In genomic region chr7:79455173-79455790, GRCh38 we compare ENCODE assay signal across 13 cellular contexts. TPM values are rescaled to one million over a fixed set of nuclear protein-coding genes. Genes with fewer than 3 reads are reported as not detected.
DNase-seq lines count a peak whose midpoint lies in the region; ATAC-seq and TF ChIP-seq lines count a peak whose summit lies in the region.
"Had no signal": no experiment of that assay in that cellular context is flagged by ENCODE, and none has a peak within 500 bp of the region (broad histone marks: within the 10 kb centered on the region; RNA-seq: fewer than 3 reads in every experiment).

No MANE protein-coding gene starts in this region.

- H3K36me3 ChIP-seq in BJ (ENCODE audit: control insufficient read depth, insufficient read depth, low read length) = peaks cover 2% of the 10 kb centered on the region; the same call in 1 of the 2 replicates
- H3K36me3 ChIP-seq in sigmoid colon = peaks cover 0 to 9% (median 0%) of the 10 kb centered on the region in 4 donors
- H3K36me3 ChIP-seq: BLaER1 had no signal

- no peaks in the 10 kb centered on the region for H3K27me3 ChIP-seq in BJ (ENCODE audit: control insufficient read depth, insufficient read depth, low read length)
- no peaks in the 10 kb centered on the region for H3K27me3 ChIP-seq in sigmoid colon
- H3K27me3 ChIP-seq: BLaER1 had no signal

- H3K4me3 ChIP-seq in BJ (ENCODE audit: low read depth, low read length) = peak overlapping the region; percentile 70
- H3K4me3 ChIP-seq in sigmoid colon = peak overlapping the region; percentile 74 to 84 (median 79)
- H3K4me3 ChIP-seq: BLaER1, K562 had no signal

- peak overlapping the region; percentile 90 to 97 (median 94) for H3K27ac ChIP-seq in sigmoid colon
- H3K27ac ChIP-seq: BLaER1 had no signal

- no peak for ATAC-seq in GM18511 (IDR thresholded peaks at IDR 0.05; ENCODE audit: unreplicated experiment)
- no peak for ATAC-seq in GM18858 (IDR thresholded peaks at IDR 0.05; ENCODE audit: unreplicated experiment)
- ATAC-seq: K562 had no signal

- H3K4me1 ChIP-seq in sigmoid colon = peaks cover 0 to 38% (median 28%) of the 10 kb centered on the region in 4 donors
- H3K4me1 ChIP-seq: BLaER1 had no signal

- no peak for TF ChIP-seq EP300 in sigmoid colon (IDR thresholded peaks at IDR 0.05)

- in situ Hi-C loops in GM13976 (cut with MboI; ENCODE audit: low sequenced_read_pairs, unreplicated experiment) = no loop called here

- WGBS in sigmoid colon, 2 donors = 73 to 79% methylated on average over 5 of the region's 5 CpGs

- intact Hi-C loops in sigmoid colon (cut with DNase I) = no loop called here

- POLR2A ChIA-PET in BJ (lab: Charles Lee) = interaction anchor here (0.7 kb wide), 1 partner anchor 79 kb away, joined by 4 read pairs; no protein-coding TSS in a partner anchor

- CTCF ChIA-PET in BJ (lab: Yijun Ruan, JAX) = interaction anchor here (1.3 to 2.0 kb wide), 2 partner anchors 157 to 286 kb away, joined by 5 to 6 read pairs; no protein-coding TSS in a partner anchor

- DNase-seq in BJ (ENCODE audit: low read depth) = no peak
- peak; percentile 76 for DNase-seq in cerebellar cortex (ENCODE audit: low spot score)
- peak; percentile 17 for DNase-seq in iris pigment epithelial cell (ENCODE audit: low read depth)
- no peak for DNase-seq in sigmoid colon
- DNase-seq in GM13976 (ENCODE audit: low spot score) = no peak
- DNase-seq in activated CD4-positive, alpha-beta T cell treated with anti-CD3 and anti-CD28 coated beads for 48 hours = no peak
- DNase-seq: activated T-cell treated with anti-CD3 and anti-CD28 coated beads for 4 hours, foreskin melanocyte, NCI-H2171 had no signal

- H3K9me3 ChIP-seq in sigmoid colon = no peaks in the 10 kb centered on the region

- no peak for TF ChIP-seq POLR2A in sigmoid colon (IDR thresholded peaks at IDR 0.05)

- TF ChIP-seq CTCF in BJ (IDR thresholded peaks at IDR 0.05; ENCODE audit: insufficient read depth, low read depth, low read length) = no peak
- TF ChIP-seq CTCF in sigmoid colon (IDR thresholded peaks at IDR 0.05) = no peak
- no peak for TF ChIP-seq CTCF in GM13976 (IDR thresholded peaks at IDR 0.05; ENCODE audit: borderline replicate concordance, control extremely low read depth, extremely low read depth, insufficient read depth, missing control alignments)

RNA-seq across cellular contexts. Expression of gene MAGI2, which starts 1.8 kb away (rescaled TPM):
- polyA plus RNA-seq in BJ (2011; rRNA removed) = 0.81 and 1.2 TPM in 2 replicates
- polyA minus RNA-seq in BJ (2011; rRNA and poly(A)+ RNA removed) = 14.6 and 16.5 TPM in 2 replicates
- total RNA-seq in sigmoid colon = 10 to 100 TPM; 14.7 to 26.9 (median 18.6) TPM
- 1 to 10 TPM in 2 of 3 donors, under 1 TPM in 1; 0.69 to 1.2 (median 1.1) TPM for polyA plus RNA-seq in sigmoid colon

Comparison
In these comparisons a context has a peak if more than half of its experiments do, and no peak if none do; other contexts are left out.
1. DNase-seq: peak in cerebellar cortex (single experiment) and iris pigment epithelial cell (single experiment); none in BJ (single experiment), sigmoid colon (single experiment), GM13976 (single experiment) and activated CD4-positive, alpha-beta T cell treated with anti-CD3 and anti-CD28 coated beads for 48 hours (single experiment).